26 cellular contexts compared by ENCODE assay signal in the genomic region with DNA sequence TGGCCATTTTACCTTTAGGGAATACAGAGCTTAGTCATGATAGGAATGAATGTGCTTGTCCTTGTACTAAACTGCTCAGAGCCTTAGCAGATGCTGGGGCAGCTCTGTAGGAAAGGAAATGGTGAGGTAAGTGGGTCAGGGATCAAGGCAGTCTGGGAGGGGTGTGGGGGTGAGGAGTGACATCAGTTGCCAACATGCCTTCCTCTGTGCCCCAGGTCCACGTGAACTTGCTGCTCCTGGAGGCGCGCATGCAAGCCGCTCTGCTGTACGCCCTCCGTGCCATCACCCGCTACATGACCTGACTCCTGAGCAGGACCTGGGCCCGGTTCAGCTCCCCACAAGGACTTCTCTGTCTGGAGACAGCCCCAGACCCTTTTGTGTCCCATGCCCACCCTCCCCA. TPM values are rescaled to one million over a fixed set of nuclear protein-coding genes. Genes with fewer than 3 reads are reported as not detected.
DNase-seq lines count a peak whose midpoint lies in the region; ATAC-seq and TF ChIP-seq lines count a peak whose summit lies in the region.
"Had no signal": no experiment of that assay in that cellular context is flagged by ENCODE, and none has a peak within 500 bp of the region (broad histone marks: within the 10 kb centered on the region; RNA-seq: fewer than 3 reads in every experiment).

No MANE protein-coding gene starts in this region.

- DNase-seq in CD1c-positive myeloid dendritic cell (ENCODE audit: extremely low spot score) (peak; percentile 35), IMR-90 (no peak), dermis blood vessel endothelial cell (peak; percentile 38), mucosa of descending colon (no peak), smooth muscle cell (lab: John Stamatoyannopoulos, UW; ENCODE audit: unreplicated experiment) (no peak), T-helper 9 cell (no peak)
- no peak for DNase-seq in activated CD4-positive, alpha-beta T cell treated with anti-CD3 and anti-CD28 coated beads, Interleukin-2, amount 50 U/mL, for 4 hours
- DNase-seq: activated CD4-positive, alpha-beta T cell treated with anti-CD3 and anti-CD28 coated beads, Interleukin-2, amount 10 ng/mL, durations not matched to agents 24 days and 14 days; activated gamma-delta T cell treated with Interleukin-2 at 50 U/mL for 16 hours; activated T-cell treated with anti-CD3 and anti-CD28 coated beads for 4 hours; anterior cingulate cortex; CD8-positive, alpha-beta T cell; DMS79 treated with DMSO at 0.1 percent for 48 hours; effector CD4-positive, alpha-beta T cell; H7; Kasumi-1; naive B cell; NCI-H1048; NCI-H187 treated with DMSO at 0.1 percent for 48 hours; NCI-H748 treated with DMSO at 0.1 percent for 48 hours; SHP77 treated with DMSO at 0.1 percent for 48 hours; stimulated activated CD4-positive, alpha-beta T cell treated with anti-CD3 and anti-CD28 coated beads, Interleukin-2, amount 100 ng/mL, for 24 hours; stimulated activated naive CD4-positive, alpha-beta T cell treated with Interleukin-2 at 50 U/mL for 16 hours had no signal

- WGBS in IMR-90 (ENCODE audit: extremely low coverage in 2 of 2, insufficient read length in 1 of 2), 2 experiments = no CpG with 5 or more reads among the region's 8 CpGs
- WGBS in smooth muscle cell (ENCODE audit: low lambda C conversion rate) = 99% methylated on average over 7 of the region's 8 CpGs

- no peak overlapping the region for H3K56ac ChIP-seq in IMR-90 (ENCODE audit: extremely low read depth, insufficient read depth, low read length)

- no peak for TF ChIP-seq CTCF in IMR-90 (conservative IDR thresholded peaks at IDR 0.05; ENCODE audit: low read depth, low read length)
- TF ChIP-seq CTCF in mucosa of descending colon (IDR thresholded peaks at IDR 0.05) = no peak
- TF ChIP-seq CTCF in smooth muscle cell (IDR thresholded peaks at IDR 0.05; ENCODE audit: borderline replicate concordance, insufficient read depth, poor library complexity, severe bottlenecking) = no peak

- H3K14ac ChIP-seq in IMR-90 (replicated peaks; ENCODE audit: low read depth, low read length) = no peak overlapping the region

- H3K79me2 ChIP-seq in smooth muscle cell (ENCODE audit: low read depth) = peaks cover 5% of the 10 kb centered on the region

- no peak overlapping the region for H4K8ac ChIP-seq in IMR-90 (ENCODE audit: low read depth in 2 of 2, low read length in 2 of 2)

- POLR2A ChIA-PET in IMR-90 (lab: Charles Lee; ENCODE audit: unreplicated experiment) = no interaction called here

- intact Hi-C loops in IMR-90 (cut with micrococcal nuclease) = no loop called here
- intact Hi-C loops in mucosa of descending colon (cut with DNase I, micrococcal nuclease) = no loop called here

- H3K9ac ChIP-seq in IMR-90 (ENCODE audit: low read depth, low read length) (no peak overlapping the region), smooth muscle cell (ENCODE audit: low read depth) (no peak overlapping the region)

- dilution Hi-C loops in IMR-90 (cut with HindIII; ENCODE audit: low sequenced_read_pairs, unreplicated experiment) = no loop called here

- H2BK15ac ChIP-seq in IMR-90 (ENCODE audit: low read depth, low read length) = no peak overlapping the region

- no peak overlapping the region for H3K4me2 ChIP-seq in IMR-90 (ENCODE audit: low read depth, low read length)
- H3K4me2 ChIP-seq in smooth muscle cell = no peak overlapping the region

- H4K91ac ChIP-seq in IMR-90 (ENCODE audit: insufficient read depth, low read depth, low read length) = no peak overlapping the region

- peaks cover 5% of the 10 kb centered on the region for H3F3A ChIP-seq in smooth muscle cell (ENCODE audit: low read depth)

- no peak overlapping the region for H2BK120ac ChIP-seq in IMR-90 (ENCODE audit: low read depth, low read length)

- no peak for TF ChIP-seq RAD21 in IMR-90 (IDR thresholded peaks at IDR 0.05; ENCODE audit: low read length)

- CTCF ChIA-PET in IMR-90 (lab: Yijun Ruan, JAX) = no interaction called here

- H3K4ac ChIP-seq in IMR-90 (ENCODE audit: low read depth, low read length) = no peak overlapping the region

- H3K9me1 ChIP-seq in IMR-90 (ENCODE audit: insufficient read depth, low read length) = peaks cover 11% of the 10 kb centered on the region; the same call in 1 of the 2 replicates

- TF ChIP-seq POLR2A in IMR-90 (IDR thresholded peaks at IDR 0.05; ENCODE audit: low read depth, low read length) = no peak

- BruUV-seq in IMR-90 (replicated peaks; lab: Mats Ljungman, UMichigan) = no TSS peak

- H2BK5ac ChIP-seq in IMR-90 (ENCODE audit: low read depth, low read length, poor library complexity, severe bottlenecking) = no peak overlapping the region

- no peak overlapping the region for H3K4me3 ChIP-seq in IMR-90 (ENCODE audit: insufficient read depth, low read depth, low read length)
- no peak overlapping the region for H3K4me3 ChIP-seq in mucosa of descending colon
- H3K4me3 ChIP-seq in smooth muscle cell = no peak overlapping the region
- H3K4me3 ChIP-seq: esophagus muscularis mucosa, tibial nerve had no signal

- H3K36me3 ChIP-seq in IMR-90 (ENCODE audit: control insufficient read depth, insufficient read depth, low read length) (peaks cover 65% of the 10 kb centered on the region), mucosa of descending colon (ENCODE audit: low read depth) (no peaks in the 10 kb centered on the region), smooth muscle cell (ENCODE audit: low read depth) (no peaks in the 10 kb centered on the region)

- in situ Hi-C loops in IMR-90 (cut with MboI; ENCODE audit: low sequenced_read_pairs) = no loop called here

- H3K27me3 ChIP-seq in IMR-90 (ENCODE audit: control insufficient read depth, insufficient read depth, low read length) = no peaks in the 10 kb centered on the region
- H3K27me3 ChIP-seq in smooth muscle cell (ENCODE audit: low read depth) = no peaks in the 10 kb centered on the region
- H3K27me3 ChIP-seq: esophagus muscularis mucosa, tibial nerve had no signal

- peak overlapping the region; percentile 19 for H2AK9ac ChIP-seq in IMR-90 (replicated peaks; ENCODE audit: low read depth, low read length, poor library complexity)

- no peak overlapping the region for H3K23ac ChIP-seq in IMR-90 (ENCODE audit: low read depth, low read length)

- ATAC-seq in IMR-90 (ENCODE audit: low read depth) (no peak), mucosa of descending colon (peak; percentile 12), GM21423 (IDR thresholded peaks at IDR 0.05; ENCODE audit: unreplicated experiment) (no peak)
- ATAC-seq: CD8-positive, alpha-beta T cell had no signal

- peaks cover 44% of the 10 kb centered on the region for H4K20me1 ChIP-seq in IMR-90 (ENCODE audit: insufficient read depth, low read length)
- H4K20me1 ChIP-seq in smooth muscle cell (ENCODE audit: low read depth) = peaks cover 41% of the 10 kb centered on the region

- H3K4me1 ChIP-seq in IMR-90 (ENCODE audit: control insufficient read depth, insufficient read depth, low read length) (no peaks in the 10 kb centered on the region), mucosa of descending colon (ENCODE audit: low read depth) (peaks cover 22% of the 10 kb centered on the region), smooth muscle cell (ENCODE audit: low read depth) (no peaks in the 10 kb centered on the region)
- H3K4me1 ChIP-seq: tibial nerve had no signal

- no peak overlapping the region for H2AFZ ChIP-seq in IMR-90 (replicated peaks; ENCODE audit: low read length, poor library complexity)
- no peak overlapping the region for H2AFZ ChIP-seq in smooth muscle cell (ENCODE audit: low read depth)

- H2BK20ac ChIP-seq in IMR-90 (ENCODE audit: low read depth, low read length) = no peak overlapping the region

- no peak overlapping the region for H4K5ac ChIP-seq in IMR-90 (ENCODE audit: low read depth, low read length)

- H3K9me3 ChIP-seq in IMR-90 (ENCODE audit: control insufficient read depth, insufficient read depth, low read length) (no peaks in the 10 kb centered on the region), mucosa of descending colon (no peaks in the 10 kb centered on the region), smooth muscle cell (replicated peaks; ENCODE audit: low read depth) (no peaks in the 10 kb centered on the region)
- H3K9me3 ChIP-seq: esophagus muscularis mucosa, tibial nerve had no signal

- H3K27ac ChIP-seq in IMR-90 (ENCODE audit: insufficient read depth, low read length) (no peak overlapping the region), smooth muscle cell (ENCODE audit: low read depth) (no peak overlapping the region)
- H3K27ac ChIP-seq: tibial nerve had no signal

- H2AK5ac ChIP-seq in IMR-90 (ENCODE audit: low read depth, low read length) = no peak overlapping the region

- H3K79me1 ChIP-seq in IMR-90 (ENCODE audit: low read depth in 1 of 2, low read length in 2 of 2) = peaks cover 18 to 59% of the 10 kb centered on the region in 2 experiments

- H3K18ac ChIP-seq in IMR-90 (ENCODE audit: low read depth, low read length) = no peak overlapping the region

RNA-seq across cellular contexts. Expression of a gene that starts 21.2 kb away (rescaled TPM):
- total RNA-seq in IMR-90 (2012; rRNA removed) (8.1 and 10.2 TPM in 2 replicates), dermis blood vessel endothelial cell (9.9 and 14.3 TPM in 2 replicates), mucosa of descending colon (10 to 100 TPM; 20.4 to 32.3 (median 27.6) TPM), smooth muscle cell (28.8 and 30.8 TPM in 2 replicates)
- polyA plus RNA-seq in IMR-90 (2012; rRNA removed) (20.9 and 21.7 TPM in 2 replicates), smooth muscle cell (42.8 and 45.4 TPM in 2 replicates)
- polyA plus RNA-seq in IMR-90 (2012; cell fraction: cytosol; rRNA removed) = 12.0 and 27.8 TPM in 2 replicates
- polyA plus RNA-seq in IMR-90 (2012; cell fraction: nucleus; rRNA removed; ENCODE audit: low replicate concordance) = 32.4 and 50.9 TPM in 2 replicates

RNA-seq across cellular contexts. Expression of a gene that starts 44.6 kb away (rescaled TPM):
- 33.7 and 120 TPM in 2 replicates for total RNA-seq in IMR-90 (2012; rRNA removed)
- polyA plus RNA-seq in IMR-90 (2012; rRNA removed) = 105 and 143 TPM in 2 replicates
- polyA plus RNA-seq in IMR-90 (2012; cell fraction: cytosol; rRNA removed) = 291 and 630 TPM in 2 replicates
- 54.6 and 152 TPM in 2 replicates for polyA plus RNA-seq in IMR-90 (2012; cell fraction: nucleus; rRNA removed; ENCODE audit: low replicate concordance)
- 102 and 104 TPM in 2 replicates for total RNA-seq in dermis blood vessel endothelial cell
- total RNA-seq in mucosa of descending colon = 100 to 1,000 TPM; 130 to 266 (median 235) TPM
- total RNA-seq in smooth muscle cell = 359 and 460 TPM in 2 replicates
- 547 and 550 TPM in 2 replicates for polyA plus RNA-seq in smooth muscle cell

RNA-seq across cellular contexts. Expression of a gene that starts 47.7 kb away (rescaled TPM):
- 53.6 and 70.5 TPM in 2 replicates for total RNA-seq in IMR-90 (2012; rRNA removed)
- polyA plus RNA-seq in IMR-90 (2012; rRNA removed) = 77.0 and 81.0 TPM in 2 replicates
- polyA plus RNA-seq in IMR-90 (2012; cell fraction: cytosol; rRNA removed) = 16.8 and 33.3 TPM in 2 replicates
- 9.8 and 42.2 TPM in 2 replicates for polyA plus RNA-seq in IMR-90 (2012; cell fraction: nucleus; rRNA removed; ENCODE audit: low replicate concordance)
- 54.1 and 68.1 TPM in 2 replicates for total RNA-seq in dermis blood vessel endothelial cell
- total RNA-seq in mucosa of descending colon = 10 to 100 TPM; 41.6 to 76.7 (median 56.7) TPM
- 72.3 and 76.1 TPM in 2 replicates for total RNA-seq in smooth muscle cell
- 105 and 114 TPM in 2 replicates for polyA plus RNA-seq in smooth muscle cell

RNA-seq across cellular contexts. Expression of a gene that starts 48.3 kb away (rescaled TPM):
- 28.9 and 32.8 TPM in 2 replicates for total RNA-seq in IMR-90 (2012; rRNA removed)
- polyA plus RNA-seq in IMR-90 (2012; rRNA removed) = 12.2 and 12.9 TPM in 2 replicates
- polyA plus RNA-seq in IMR-90 (2012; cell fraction: cytosol; rRNA removed) = 8.0 and 8.7 TPM in 2 replicates
- polyA plus RNA-seq in IMR-90 (2012; cell fraction: nucleus; rRNA removed; ENCODE audit: low replicate concordance) = 3.9 and 6.0 TPM in 2 replicates
- total RNA-seq in dermis blood vessel endothelial cell = 25.5 and 28.5 TPM in 2 replicates
- 10 to 100 TPM; 20.8 to 33.0 (median 23.7) TPM for total RNA-seq in mucosa of descending colon
- total RNA-seq in smooth muscle cell = 11.6 and 13.2 TPM in 2 replicates
- 12.3 and 13.8 TPM in 2 replicates for polyA plus RNA-seq in smooth muscle cell

Comparison
In these comparisons a context has a peak if more than half of its experiments do, and no peak if none do; other contexts are left out.
1. DNase-seq: peak in CD1c-positive myeloid dendritic cell (single experiment) and dermis blood vessel endothelial cell (single experiment); none in IMR-90 (single experiment), mucosa of descending colon (0 of 3), smooth muscle cell (single experiment), activated CD4-positive, alpha-beta T cell treated with anti-CD3 and anti-CD28 coated beads, Interleukin-2, amount 50 U/mL, for 4 hours (0 of 2) and T-helper 9 cell (single experiment).